1 cellular context compared by ENCODE assay signal in the genomic region with DNA sequence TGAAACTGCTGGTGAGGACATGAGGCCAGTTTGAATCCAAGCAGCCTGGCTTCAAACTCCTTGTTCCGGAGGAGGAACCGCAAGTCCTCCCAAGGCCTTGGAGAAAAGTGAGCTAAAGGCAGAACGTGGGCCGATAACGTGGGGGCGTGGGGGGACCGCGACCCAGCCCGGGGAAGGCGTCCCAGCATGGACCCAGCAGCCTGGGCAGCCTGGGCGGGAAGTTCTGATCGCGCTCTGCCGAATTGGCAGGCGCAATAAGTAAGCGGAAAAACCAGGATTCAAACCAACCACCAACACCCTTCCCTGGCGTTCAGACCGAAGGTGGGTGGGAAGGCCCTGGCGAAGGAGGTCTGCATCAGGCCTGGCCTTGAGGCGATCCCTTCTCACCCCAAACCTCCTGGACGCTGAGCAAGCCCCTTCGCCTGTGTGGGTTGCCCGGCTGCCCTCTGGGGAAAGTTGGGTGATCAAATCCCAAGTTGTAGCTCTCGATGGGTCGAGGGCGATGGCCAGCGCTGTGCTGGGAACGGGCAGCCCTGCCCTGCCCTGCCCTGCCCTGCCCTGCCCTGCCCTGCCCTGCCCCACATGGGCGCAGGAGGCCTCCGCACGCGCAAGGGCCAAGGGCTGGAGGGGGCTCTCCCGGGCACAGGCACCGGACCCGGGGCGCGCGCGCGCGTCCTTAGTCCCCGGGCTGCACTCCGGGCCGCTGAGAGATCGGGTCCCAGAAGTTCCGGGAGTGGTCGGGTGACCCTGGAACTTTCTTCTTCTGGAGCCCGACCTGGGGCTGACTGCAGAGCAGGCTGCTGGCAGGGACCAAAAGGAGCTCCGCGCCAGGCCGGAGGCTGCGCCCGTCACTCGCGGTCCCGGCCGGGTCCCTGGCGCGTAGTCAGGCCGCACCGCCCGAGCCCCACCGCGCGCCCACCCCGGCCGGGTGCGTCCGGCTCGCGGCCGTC.
TF ChIP-seq lines count a peak whose summit lies in the region.

No MANE protein-coding gene starts in this region.

TF ChIP-seq in HepG2, 621 proteins besides CTCF, POLR2A, EP300 and RAD21 (continued from another document and continues in another):
- TF ChIP-seq, protein P1, sequence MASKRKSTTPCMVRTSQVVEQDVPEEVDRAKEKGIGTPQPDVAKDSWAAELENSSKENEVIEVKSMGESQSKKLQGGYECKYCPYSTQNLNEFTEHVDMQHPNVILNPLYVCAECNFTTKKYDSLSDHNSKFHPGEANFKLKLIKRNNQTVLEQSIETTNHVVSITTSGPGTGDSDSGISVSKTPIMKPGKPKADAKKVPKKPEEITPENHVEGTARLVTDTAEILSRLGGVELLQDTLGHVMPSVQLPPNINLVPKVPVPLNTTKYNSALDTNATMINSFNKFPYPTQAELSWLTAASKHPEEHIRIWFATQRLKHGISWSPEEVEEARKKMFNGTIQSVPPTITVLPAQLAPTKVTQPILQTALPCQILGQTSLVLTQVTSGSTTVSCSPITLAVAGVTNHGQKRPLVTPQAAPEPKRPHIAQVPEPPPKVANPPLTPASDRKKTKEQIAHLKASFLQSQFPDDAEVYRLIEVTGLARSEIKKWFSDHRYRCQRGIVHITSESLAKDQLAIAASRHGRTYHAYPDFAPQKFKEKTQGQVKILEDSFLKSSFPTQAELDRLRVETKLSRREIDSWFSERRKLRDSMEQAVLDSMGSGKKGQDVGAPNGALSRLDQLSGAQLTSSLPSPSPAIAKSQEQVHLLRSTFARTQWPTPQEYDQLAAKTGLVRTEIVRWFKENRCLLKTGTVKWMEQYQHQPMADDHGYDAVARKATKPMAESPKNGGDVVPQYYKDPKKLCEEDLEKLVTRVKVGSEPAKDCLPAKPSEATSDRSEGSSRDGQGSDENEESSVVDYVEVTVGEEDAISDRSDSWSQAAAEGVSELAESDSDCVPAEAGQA (IDR thresholded peaks at IDR 0.05; ENCODE audit: low read depth) = no peak
- TF ChIP-seq, protein P1 (CRISPR knock-in tag; IDR thresholded peaks at IDR 0.05; ENCODE audit: borderline replicate concordance) = peak; percentile 27; the same call in 1 of the 2 replicates
- TF ChIP-seq ZNF430 (CRISPR knock-in tag; IDR thresholded peaks at IDR 0.05) (peak; percentile 68; the same call in 1 of the 2 replicates), ZFP1 (CRISPR knock-in tag; IDR thresholded peaks at IDR 0.05) (no peak), SMARCC2 (IDR thresholded peaks at IDR 0.05) (no peak), TRAFD1 (CRISPR knock-in tag; IDR thresholded peaks at IDR 0.05; ENCODE audit: borderline replicate concordance) (no peak), NFIC (IDR thresholded peaks at IDR 0.05; ENCODE audit: low read length) (no peak), MEIS1 (CRISPR knock-in tag; IDR thresholded peaks at IDR 0.05; ENCODE audit: borderline replicate concordance) (no peak), TOE1 (CRISPR knock-in tag; IDR thresholded peaks at IDR 0.05) (no peak), ZNF784 (CRISPR knock-in tag; IDR thresholded peaks at IDR 0.05; ENCODE audit: borderline replicate concordance) (peak; percentile 62; the same call in 1 of the 2 replicates), GMEB1 (CRISPR knock-in tag; IDR thresholded peaks at IDR 0.05; ENCODE audit: borderline replicate concordance) (peak; percentile 27; the same call in 1 of the 2 replicates), WIZ (CRISPR knock-in tag; IDR thresholded peaks at IDR 0.05) (peak; percentile 29; the same call in 1 of the 2 replicates), ZNF225 (CRISPR knock-in tag; IDR thresholded peaks at IDR 0.05) (no peak), IRX3 (CRISPR knock-in tag; IDR thresholded peaks at IDR 0.05; ENCODE audit: borderline replicate concordance, low read depth) (0 out of 2 replicates have a peak, but pooled peaks have one; percentile 39), ZNF414 (CRISPR knock-in tag; IDR thresholded peaks at IDR 0.05) (no peak), ZBTB25 (CRISPR knock-in tag; IDR thresholded peaks at IDR 0.05) (0 out of 2 replicates have a peak, but pooled peaks have one; percentile 0), BORCS8-MEF2B (CRISPR knock-in tag; IDR thresholded peaks at IDR 0.05) (peak; percentile 51; the same call in 1 of the 2 replicates), REL (CRISPR knock-in tag; conservative IDR thresholded peaks at IDR 0.05) (0 out of 2 replicates have a peak, but pooled peaks have one; percentile 57), NKX3-1 (CRISPR knock-in tag; IDR thresholded peaks at IDR 0.05) (no peak), ZBTB34 (CRISPR knock-in tag; IDR thresholded peaks at IDR 0.05) (peak; percentile 61; the same call in 1 of the 2 replicates), HHEX (CRISPR knock-in tag; IDR thresholded peaks at IDR 0.05) (no peak), ZNF816 (CRISPR knock-in tag; IDR thresholded peaks at IDR 0.05; ENCODE audit: borderline replicate concordance) (peak; percentile 62; the same call in 1 of the 2 replicates), NFIB (CRISPR knock-in tag; IDR thresholded peaks at IDR 0.05; ENCODE audit: borderline replicate concordance) (no peak), HNRNPLL (IDR thresholded peaks at IDR 0.05; ENCODE audit: low read depth, low read length, poor library complexity, severe bottlenecking) (peak; percentile 38), SSRP1 (CRISPR knock-in tag; IDR thresholded peaks at IDR 0.05) (no peak), SP5 (CRISPR knock-in tag; IDR thresholded peaks at IDR 0.05; ENCODE audit: borderline replicate concordance, low read depth) (no peak), NFE2 (CRISPR knock-in tag; IDR thresholded peaks at IDR 0.05) (no peak), HNRNPL (IDR thresholded peaks at IDR 0.05; ENCODE audit: low read depth, low read length) (peak; percentile 86), ZNF235 (CRISPR knock-in tag; IDR thresholded peaks at IDR 0.05; ENCODE audit: borderline replicate concordance) (0 out of 2 replicates have a peak, but pooled peaks have one; percentile 6), ZNF616 (CRISPR knock-in tag; IDR thresholded peaks at IDR 0.05; ENCODE audit: low read depth) (0 out of 2 replicates have a peak, but pooled peaks have one; percentile 5)
- TF ChIP-seq, protein P2, sequence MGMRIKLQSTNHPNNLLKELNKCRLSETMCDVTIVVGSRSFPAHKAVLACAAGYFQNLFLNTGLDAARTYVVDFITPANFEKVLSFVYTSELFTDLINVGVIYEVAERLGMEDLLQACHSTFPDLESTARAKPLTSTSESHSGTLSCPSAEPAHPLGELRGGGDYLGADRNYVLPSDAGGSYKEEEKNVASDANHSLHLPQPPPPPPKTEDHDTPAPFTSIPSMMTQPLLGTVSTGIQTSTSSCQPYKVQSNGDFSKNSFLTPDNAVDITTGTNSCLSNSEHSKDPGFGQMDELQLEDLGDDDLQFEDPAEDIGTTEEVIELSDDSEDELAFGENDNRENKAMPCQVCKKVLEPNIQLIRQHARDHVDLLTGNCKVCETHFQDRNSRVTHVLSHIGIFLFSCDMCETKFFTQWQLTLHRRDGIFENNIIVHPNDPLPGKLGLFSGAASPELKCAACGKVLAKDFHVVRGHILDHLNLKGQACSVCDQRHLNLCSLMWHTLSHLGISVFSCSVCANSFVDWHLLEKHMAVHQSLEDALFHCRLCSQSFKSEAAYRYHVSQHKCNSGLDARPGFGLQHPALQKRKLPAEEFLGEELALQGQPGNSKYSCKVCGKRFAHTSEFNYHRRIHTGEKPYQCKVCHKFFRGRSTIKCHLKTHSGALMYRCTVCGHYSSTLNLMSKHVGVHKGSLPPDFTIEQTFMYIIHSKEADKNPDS (CRISPR knock-in tag; IDR thresholded peaks at IDR 0.05) = 0 out of 2 replicates have a peak, but pooled peaks have one; percentile 38
- TF ChIP-seq, protein P3, sequence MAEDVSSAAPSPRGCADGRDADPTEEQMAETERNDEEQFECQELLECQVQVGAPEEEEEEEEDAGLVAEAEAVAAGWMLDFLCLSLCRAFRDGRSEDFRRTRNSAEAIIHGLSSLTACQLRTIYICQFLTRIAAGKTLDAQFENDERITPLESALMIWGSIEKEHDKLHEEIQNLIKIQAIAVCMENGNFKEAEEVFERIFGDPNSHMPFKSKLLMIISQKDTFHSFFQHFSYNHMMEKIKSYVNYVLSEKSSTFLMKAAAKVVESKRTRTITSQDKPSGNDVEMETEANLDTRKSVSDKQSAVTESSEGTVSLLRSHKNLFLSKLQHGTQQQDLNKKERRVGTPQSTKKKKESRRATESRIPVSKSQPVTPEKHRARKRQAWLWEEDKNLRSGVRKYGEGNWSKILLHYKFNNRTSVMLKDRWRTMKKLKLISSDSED (CRISPR knock-in tag; IDR thresholded peaks at IDR 0.05) = peak; percentile 85
- TF ChIP-seq, protein P4, sequence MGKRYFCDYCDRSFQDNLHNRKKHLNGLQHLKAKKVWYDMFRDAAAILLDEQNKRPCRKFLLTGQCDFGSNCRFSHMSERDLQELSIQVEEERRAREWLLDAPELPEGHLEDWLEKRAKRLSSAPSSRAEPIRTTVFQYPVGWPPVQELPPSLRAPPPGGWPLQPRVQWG (CRISPR knock-in tag; IDR thresholded peaks at IDR 0.05; ENCODE audit: borderline replicate concordance, low read depth) = no peak
- TF ChIP-seq, protein P5, sequence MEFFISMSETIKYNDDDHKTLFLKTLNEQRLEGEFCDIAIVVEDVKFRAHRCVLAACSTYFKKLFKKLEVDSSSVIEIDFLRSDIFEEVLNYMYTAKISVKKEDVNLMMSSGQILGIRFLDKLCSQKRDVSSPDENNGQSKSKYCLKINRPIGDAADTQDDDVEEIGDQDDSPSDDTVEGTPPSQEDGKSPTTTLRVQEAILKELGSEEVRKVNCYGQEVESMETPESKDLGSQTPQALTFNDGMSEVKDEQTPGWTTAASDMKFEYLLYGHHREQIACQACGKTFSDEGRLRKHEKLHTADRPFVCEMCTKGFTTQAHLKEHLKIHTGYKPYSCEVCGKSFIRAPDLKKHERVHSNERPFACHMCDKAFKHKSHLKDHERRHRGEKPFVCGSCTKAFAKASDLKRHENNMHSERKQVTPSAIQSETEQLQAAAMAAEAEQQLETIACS (CRISPR knock-in tag; IDR thresholded peaks at IDR 0.05) = peak; percentile 84
